18 cellular contexts compared by ENCODE assay signal in genomic region chr17:66322764-66323163, GRCh38.
"Had no signal": no experiment of that assay in that cellular context is flagged by ENCODE, and none has a peak within 500 bp of the region (broad histone marks: within the 10 kb centered on the region; RNA-seq: fewer than 3 reads in every experiment).

No MANE protein-coding gene starts in this region.

- H2AFZ ChIP-seq: parathyroid adenoma had no signal

- DNase-seq: activated B cell treated with CpG ODN at 0.5 μM for 24 hours; activated CD4-positive, alpha-beta T cell treated with anti-CD3 and anti-CD28 coated beads, Interleukin-2, amount 50 U/mL, for 1 hour; activated CD8-positive, alpha-beta memory T cell treated with anti-CD3 and anti-CD28 coated beads for 24 hours; activated naive CD4-positive, alpha-beta T cell treated with Interleukin-2 at 50 U/mL for 16 hours; anterior cingulate cortex; cerebellar nuclear complex; effector memory CD8-positive, alpha-beta T cell; head of caudate nucleus; naive B cell; stimulated activated CD4-positive, alpha-beta T cell treated with anti-CD3 and anti-CD28 coated beads, Interleukin-12 subunit alpha, Interleukin-12 subunit beta, amount 100 ng/mL, for 4 hours; stimulated activated CD4-positive, alpha-beta T cell treated with anti-CD3 and anti-CD28 coated beads, Interleukin-2, amount 100 ng/mL, for 24 hours had no signal

- H3K27me3 Mint-ChIP-seq: activated B cell treated with CpG ODN at 0.5 μM for 24 hours; dendritic cell treated with granulocyte-macrophage colony-stimulating factor and Interleukin-4, amounts not matched to agents 40 ng/mL and 50 ng/mL, for 4 days; effector memory CD8-positive, alpha-beta T cell had no signal

- H3K79me2 ChIP-seq: parathyroid adenoma had no signal

- ATAC-seq: effector memory CD8-positive, alpha-beta T cell; left lobe of liver had no signal

- H3K4me3 Mint-ChIP-seq: activated B cell treated with CpG ODN at 0.5 μM for 24 hours; dendritic cell treated with granulocyte-macrophage colony-stimulating factor and Interleukin-4, amounts not matched to agents 40 ng/mL and 50 ng/mL, for 4 days; effector memory CD8-positive, alpha-beta T cell; naive B cell; T-helper 2 cell treated with Interferon-gamma antibody and Interleukin-4, amounts not matched to agents 5 μg/mL and 100 μg/mL, for 36 hours had no signal

- H3K4me1 Mint-ChIP-seq: activated B cell treated with CpG ODN at 0.5 μM for 24 hours, naive B cell had no signal

- H3K4me3 ChIP-seq: thoracic aorta had no signal

- H3K27ac Mint-ChIP-seq: activated B cell treated with CpG ODN at 0.5 μM for 24 hours; dendritic cell treated with granulocyte-macrophage colony-stimulating factor and Interleukin-4, amounts not matched to agents 40 ng/mL and 50 ng/mL, for 4 days; effector memory CD8-positive, alpha-beta T cell; naive B cell; T-helper 2 cell treated with Interferon-gamma antibody and Interleukin-4, amounts not matched to agents 5 μg/mL and 100 μg/mL, for 36 hours had no signal

- H3K27ac ChIP-seq: epithelial cell of prostate, parathyroid adenoma, thoracic aorta had no signal

- H3K4me1 ChIP-seq: parathyroid adenoma had no signal

- H3K36me3 ChIP-seq: thoracic aorta had no signal

- H3K36me3 Mint-ChIP-seq: naive B cell had no signal

- FAIRE-seq: frontal cortex had no signal
